8 cellular contexts compared by ENCODE assay signal in the genomic region with DNA sequence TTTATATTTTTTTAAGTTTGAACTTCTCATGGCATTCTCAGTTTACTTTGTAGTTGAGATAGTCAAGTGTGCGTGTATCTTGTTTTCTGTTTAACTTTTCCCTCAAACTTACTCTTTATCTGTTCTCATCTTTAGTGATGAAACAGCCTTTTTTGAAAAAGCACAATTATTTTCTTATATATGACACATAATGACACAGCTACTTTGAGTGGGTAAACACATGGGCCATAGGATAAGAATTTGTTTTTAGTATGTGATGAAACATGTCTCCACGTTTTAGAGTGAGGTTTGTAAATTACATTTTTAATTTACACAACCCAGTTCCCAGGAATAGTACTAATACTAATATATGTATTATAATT. TPM values are rescaled to one million over a fixed set of nuclear protein-coding genes. Genes with fewer than 3 reads are reported as not detected.
A peak's percentile ranks its signal among the peaks of the same experiment; 100 is the strongest.
DNase-seq lines count a peak whose midpoint lies in the region; ATAC-seq and TF ChIP-seq lines count a peak whose summit lies in the region.

No MANE protein-coding gene starts in this region.

- no peaks in the 10 kb centered on the region for H3K4me1 ChIP-seq in IMR-90 (ENCODE audit: control insufficient read depth, insufficient read depth, low read length)
- peaks cover 7 to 18% of the 10 kb centered on the region in 2 donors for H3K4me1 ChIP-seq in muscle layer of duodenum (ENCODE audit: control insufficient read depth in 1 of 2, insufficient read depth in 2 of 2, low read length in 2 of 2)

- no peaks in the 10 kb centered on the region for H3K27me3 ChIP-seq in IMR-90 (ENCODE audit: control insufficient read depth, insufficient read depth, low read length)
- no peaks in the 10 kb centered on the region for H3K27me3 ChIP-seq in muscle layer of duodenum (ENCODE audit: low read depth, low read length)

- no peak overlapping the region for H2BK120ac ChIP-seq in IMR-90 (ENCODE audit: low read depth, low read length)

- DNase-seq in AG10803 (ENCODE audit: low read depth) (no peak), IMR-90 (peak; percentile 57), cardiac fibroblast (ENCODE audit: low read depth in 2 of 2) (peak in 1 of 2 donors; percentile 72), GM20000 (ENCODE audit: low spot score) (no peak)

- H3K18ac ChIP-seq in IMR-90 (ENCODE audit: low read depth, low read length) = no peak overlapping the region

- no peaks in the 10 kb centered on the region for H3K9me1 ChIP-seq in IMR-90 (ENCODE audit: insufficient read depth, low read length)

- H4K91ac ChIP-seq in IMR-90 (ENCODE audit: insufficient read depth, low read depth, low read length) = no peak overlapping the region

- H3K27ac ChIP-seq in IMR-90 (ENCODE audit: insufficient read depth, low read length) (no peak overlapping the region), muscle layer of duodenum (ENCODE audit: low read length) (peak overlapping the region; percentile 66)

- POLR2A ChIA-PET in IMR-90 (lab: Charles Lee; ENCODE audit: unreplicated experiment) = no interaction called here

- CTCF ChIA-PET in IMR-90 (lab: Yijun Ruan, JAX) = no interaction called here

- no peak overlapping the region for H2AK5ac ChIP-seq in IMR-90 (ENCODE audit: low read depth, low read length)

- no CpG with 5 or more reads among the region's 2 CpGs for WGBS in IMR-90 (ENCODE audit: extremely low coverage in 2 of 2, insufficient read length in 1 of 2), 2 experiments

- no peak overlapping the region for H2AFZ ChIP-seq in IMR-90 (replicated peaks; ENCODE audit: low read length, poor library complexity)

- no peaks in the 10 kb centered on the region for H3K9me3 ChIP-seq in IMR-90 (ENCODE audit: control insufficient read depth, insufficient read depth, low read length)
- no peaks in the 10 kb centered on the region for H3K9me3 ChIP-seq in muscle layer of duodenum (ENCODE audit: control insufficient read depth in 1 of 2, low read length in 2 of 2)

- H3K36me3 ChIP-seq in IMR-90 (ENCODE audit: control insufficient read depth, insufficient read depth, low read length) (no peaks in the 10 kb centered on the region), muscle layer of duodenum (ENCODE audit: control insufficient read depth in 1 of 2, insufficient read depth in 2 of 2, low read length in 2 of 2) (no peaks in the 10 kb centered on the region)

- TF ChIP-seq RAD21 in IMR-90 (IDR thresholded peaks at IDR 0.05; ENCODE audit: low read length) = no peak

- peaks cover 0 to 7% of the 10 kb centered on the region in 2 experiments; a peak in 2 of 4 replicates for H3K79me1 ChIP-seq in IMR-90 (ENCODE audit: low read depth in 1 of 2, low read length in 2 of 2)

- H3K4me2 ChIP-seq in IMR-90 (ENCODE audit: low read depth, low read length) = peak overlapping the region; percentile 68

- no peak overlapping the region for H2BK15ac ChIP-seq in IMR-90 (ENCODE audit: low read depth, low read length)

- no peak overlapping the region for H3K14ac ChIP-seq in IMR-90 (replicated peaks; ENCODE audit: low read depth, low read length)

- ATAC-seq in IMR-90 (ENCODE audit: low read depth) (no peak), GM18517 (IDR thresholded peaks at IDR 0.05; ENCODE audit: unreplicated experiment) (no peak), HG03521 (IDR thresholded peaks at IDR 0.05; ENCODE audit: unreplicated experiment) (no peak), GM19467 (IDR thresholded peaks at IDR 0.05; ENCODE audit: unreplicated experiment) (no peak)

- no peak overlapping the region for H2BK20ac ChIP-seq in IMR-90 (ENCODE audit: low read depth, low read length)

- intact Hi-C loops in IMR-90 (cut with micrococcal nuclease) = loop anchor here (5.0 to 10.0 kb wide), 5 partner anchors 77 to 1792 kb away; no protein-coding TSS in a partner anchor

- H3K4me3 ChIP-seq in AG10803 (ENCODE audit: low read length) (peak overlapping the region; percentile 87; the same call in 1 of the 2 replicates), IMR-90 (ENCODE audit: insufficient read depth, low read depth, low read length) (no peak overlapping the region), cardiac fibroblast (replicated peaks in 1 of 2; ENCODE audit: low read depth in 2 of 2, low read length in 2 of 2) (peak overlapping the region; percentile 76 to 99), muscle layer of duodenum (ENCODE audit: low read depth in 1 of 2, low read length in 2 of 2) (peak overlapping the region; percentile 97 to 100)

- in situ Hi-C loops in IMR-90 (cut with MboI; ENCODE audit: low sequenced_read_pairs) = no loop called here

- H4K20me1 ChIP-seq in IMR-90 (ENCODE audit: insufficient read depth, low read length) = no peaks in the 10 kb centered on the region; the same call in 1 of the 2 replicates

- H3K9ac ChIP-seq in IMR-90 (ENCODE audit: low read depth, low read length) = no peak overlapping the region

- BruUV-seq in IMR-90 (replicated peaks; lab: Mats Ljungman, UMichigan) = no TSS peak

- H2AK9ac ChIP-seq in IMR-90 (replicated peaks; ENCODE audit: low read depth, low read length, poor library complexity) = no peak overlapping the region

- TF ChIP-seq CTCF in AG10803 (conservative IDR thresholded peaks at IDR 0.05; ENCODE audit: low read length) = no peak
- no peak for TF ChIP-seq CTCF in IMR-90 (conservative IDR thresholded peaks at IDR 0.05; ENCODE audit: low read depth, low read length)
- no peak for TF ChIP-seq CTCF in cardiac fibroblast (IDR thresholded peaks at IDR 0.05; ENCODE audit: low read depth, low read length)
- no peak for TF ChIP-seq CTCF in GM20000 (IDR thresholded peaks at IDR 0.05; ENCODE audit: extremely low read depth, missing control alignments)

- H4K5ac ChIP-seq in IMR-90 (ENCODE audit: low read depth, low read length) = no peak overlapping the region

- H2BK5ac ChIP-seq in IMR-90 (ENCODE audit: low read depth, low read length, poor library complexity, severe bottlenecking) = peak overlapping the region; percentile 43

- dilution Hi-C loops in IMR-90 (cut with HindIII; ENCODE audit: low sequenced_read_pairs, unreplicated experiment) = no loop called here

- no peak overlapping the region for H3K56ac ChIP-seq in IMR-90 (ENCODE audit: extremely low read depth, insufficient read depth, low read length)

- no peak overlapping the region for H4K8ac ChIP-seq in IMR-90 (ENCODE audit: low read depth in 2 of 2, low read length in 2 of 2)

- H3K23ac ChIP-seq in IMR-90 (ENCODE audit: low read depth, low read length) = no peak overlapping the region

- no peak overlapping the region for H3K4ac ChIP-seq in IMR-90 (ENCODE audit: low read depth, low read length)

- no peak for TF ChIP-seq POLR2A in IMR-90 (IDR thresholded peaks at IDR 0.05; ENCODE audit: low read depth, low read length)

TF ChIP-seq in IMR-90, 13 proteins besides CTCF, POLR2A, EP300 and RAD21:
- no peak for TF ChIP-seq SMC3 (IDR thresholded peaks at IDR 0.05; ENCODE audit: low read depth, low read length)
- TF ChIP-seq NFE2L2 (IDR thresholded peaks at IDR 0.05; ENCODE audit: low read depth, low read length) = peak; percentile 78
- TF ChIP-seq CEBPB (IDR thresholded peaks at IDR 0.05; ENCODE audit: low read depth, low read length) = peak; percentile 49; the same call in 1 of the 2 replicates

RNA-seq across cellular contexts. Expression of gene DIPK2A, which starts 3.2 kb away (rescaled TPM):
- total RNA-seq in IMR-90 (2012; rRNA removed) = 14.0 and 31.7 TPM in 2 replicates
- 9.3 and 15.5 TPM in 2 replicates for polyA plus RNA-seq in IMR-90 (2012; rRNA removed)
- polyA plus RNA-seq in IMR-90 (2012; cell fraction: cytosol; rRNA removed) = 4.7 and 4.8 TPM in 2 replicates
- polyA plus RNA-seq in IMR-90 (2012; cell fraction: nucleus; rRNA removed; ENCODE audit: low replicate concordance) = 2.9 and 3.1 TPM in 2 replicates
